ENCODE assay signal across 20 cellular contexts in the genomic region with DNA sequence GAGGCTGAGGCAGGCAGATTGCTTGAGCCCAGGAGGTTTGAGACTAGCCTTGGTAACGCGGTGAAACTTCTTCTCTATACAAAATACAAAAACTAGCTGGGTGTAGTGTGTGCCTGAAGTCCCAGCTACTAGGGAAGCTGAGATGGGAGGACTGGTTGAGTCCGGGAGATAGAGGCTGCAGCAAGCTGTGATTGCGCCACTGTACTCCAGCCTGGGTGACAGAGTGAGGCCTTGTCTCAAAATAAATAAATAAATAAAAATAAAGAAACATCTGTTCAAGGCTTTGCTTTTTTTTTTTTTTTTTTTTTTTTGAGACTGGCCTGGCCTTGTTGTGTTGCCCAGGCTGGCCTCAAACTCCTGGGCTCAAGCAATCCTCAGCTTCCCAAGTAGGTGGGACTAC. TPM values are rescaled to one million over a fixed set of nuclear protein-coding genes. Genes with fewer than 3 reads are reported as not detected.
DNase-seq lines count a peak whose midpoint lies in the region; FAIRE-seq and TF ChIP-seq lines count a peak whose summit lies in the region.
"Had no signal": no experiment of that assay in that cellular context is flagged by ENCODE, and none has a peak within 500 bp of the region (broad histone marks: within the 10 kb centered on the region; RNA-seq: fewer than 3 reads in every experiment).

No MANE protein-coding gene starts in this region.

- H2BK120ac ChIP-seq in mesenchymal stem cell (ENCODE audit: low read depth, low read length), result no peak overlapping the region

- intact Hi-C loops in adrenal gland (cut with DNase I), result no loop called here

- H3K27ac ChIP-seq in adrenal gland (peak overlapping the region in 2 of 5 donors; percentile 32 to 38), mesenchymal stem cell (ENCODE audit: low read length, poor library complexity, severe bottlenecking) (no peak overlapping the region)
- H3K27ac ChIP-seq: BLaER1, GM23248, Peyer's patch had no signal

- no peak overlapping the region for H2BK5ac ChIP-seq in mesenchymal stem cell (ENCODE audit: low read depth, low read length, poor library complexity, severe bottlenecking)

- no peaks in the 10 kb centered on the region for H3K9me3 ChIP-seq in adrenal gland (replicated peaks in 1 of 3)
- H3K9me3 ChIP-seq in mesenchymal stem cell (ENCODE audit: control insufficient read depth, low read length), result no peaks in the 10 kb centered on the region
- H3K9me3 ChIP-seq: BLaER1, Peyer's patch had no signal

- 65 to 70% (median 67%) methylated on average over 4 of the region's 4 CpGs for WGBS in adrenal gland, 4 donors
- no CpG with 5 or more reads among the region's 4 CpGs for WGBS in mesenchymal stem cell

- no peak overlapping the region for H2AK5ac ChIP-seq in mesenchymal stem cell (ENCODE audit: low read length, severe bottlenecking)

- no peaks in the 10 kb centered on the region for H3K27me3 ChIP-seq in adrenal gland
- H3K27me3 ChIP-seq in mesenchymal stem cell (ENCODE audit: control insufficient read depth in 1 of 2, insufficient read depth in 1 of 2, low read length in 2 of 2), result no peaks in the 10 kb centered on the region
- H3K27me3 ChIP-seq: BLaER1, Peyer's patch had no signal

- H3K4me3 ChIP-seq in adrenal gland, result no peak overlapping the region
- no peak overlapping the region for H3K4me3 ChIP-seq in mesenchymal stem cell (ENCODE audit: insufficient read depth in 1 of 2, low read depth in 1 of 2, low read length in 2 of 2)
- H3K4me3 ChIP-seq: BLaER1, GM23248, Peyer's patch had no signal

- no peaks in the 10 kb centered on the region for H3K36me3 ChIP-seq in adrenal gland (replicated peaks in 1 of 2)
- H3K36me3 ChIP-seq in mesenchymal stem cell (ENCODE audit: control insufficient read depth in 1 of 2, insufficient read depth in 2 of 2, low read depth in 1 of 2, low read length in 2 of 2), result no peaks in the 10 kb centered on the region
- H3K36me3 ChIP-seq: BLaER1, Peyer's patch had no signal

- H3K79me1 ChIP-seq in mesenchymal stem cell (replicated peaks; ENCODE audit: low read length, poor library complexity, severe bottlenecking), result no peaks in the 10 kb centered on the region

- H3K4me1 ChIP-seq in adrenal gland (replicated peaks in 1 of 2) (peaks cover 15 to 20% of the 10 kb centered on the region in 2 donors), mesenchymal stem cell (ENCODE audit: control insufficient read depth, insufficient read depth, low read depth, low read length) (no peaks in the 10 kb centered on the region)
- H3K4me1 ChIP-seq: Peyer's patch had no signal

- no peak overlapping the region for H3K23ac ChIP-seq in mesenchymal stem cell (ENCODE audit: low read length in 2 of 2)

- H2BK12ac ChIP-seq in mesenchymal stem cell (ENCODE audit: low read length in 2 of 2), result no peak overlapping the region

- H2BK15ac ChIP-seq in mesenchymal stem cell (ENCODE audit: low read depth, poor library complexity, severe bottlenecking), result no peak overlapping the region

- H3K4me2 ChIP-seq in mesenchymal stem cell (ENCODE audit: low read length, poor library complexity, severe bottlenecking), result no peak overlapping the region
- H3K4me2 ChIP-seq: BLaER1 had no signal

- H2AFZ ChIP-seq in mesenchymal stem cell (ENCODE audit: low read depth, low read length), result no peak overlapping the region
- H2AFZ ChIP-seq: GM23248 had no signal

- no peak overlapping the region for H4K8ac ChIP-seq in mesenchymal stem cell (ENCODE audit: low read length)

- H3K14ac ChIP-seq in mesenchymal stem cell (ENCODE audit: low read length in 2 of 2), result no peak overlapping the region

- H4K91ac ChIP-seq in mesenchymal stem cell (ENCODE audit: low read length), result no peak overlapping the region

- no peak for TF ChIP-seq CTCF in adrenal gland (IDR thresholded peaks at IDR 0.05)

- no peak for TF ChIP-seq POLR2A in adrenal gland (IDR thresholded peaks at IDR 0.05)

- H3K4ac ChIP-seq in mesenchymal stem cell (ENCODE audit: low read depth in 1 of 2, low read length in 2 of 2), result no peak overlapping the region

- H3K9ac ChIP-seq in mesenchymal stem cell (ENCODE audit: low read length), result no peak overlapping the region
- H3K9ac ChIP-seq: BLaER1, GM23248 had no signal

- peak overlapping the region in 1 of 2 experiments; percentile 40 for H3K18ac ChIP-seq in mesenchymal stem cell (ENCODE audit: low read depth in 1 of 2, low read length in 2 of 2)

- no peak for FAIRE-seq in RCC 7860 (lab: Jason Lieb, UNC)
- FAIRE-seq: GM12891, GM18507 had no signal

- DNase-seq in NCI-H2171 treated with DMSO at 0.1 percent for 48 hours (lab: John Stamatoyannopoulos, UW) (peak; percentile 22), NCI-H2171 (lab: John Stamatoyannopoulos, UW) (no peak), adrenal gland (peak; percentile 26 to 75 (median 66)), mesenchymal stem cell (peak; percentile 35), RCC 7860 (ENCODE audit: low spot score) (no peak), SK-N-DZ (ENCODE audit: low spot score) (no peak), SW480 (ENCODE audit: low spot score) (no peak)
- no peak for DNase-seq in activated CD4-positive, alpha-beta T cell treated with anti-CD3 and anti-CD28 coated beads for 48 hours
- DNase-seq: CD8-positive, alpha-beta T cell; GF-D8; GM23248; MM.1S; NCI-H1417 treated with DMSO at 0.1 percent for 48 hours; NCI-H1930; NCI-H774; Peyer's patch; SHP77 had no signal

RNA-seq across cellular contexts. Expression of gene SLC23A2, which starts 23.7 kb away (rescaled TPM):
- 100 to 1,000 TPM in 7 of 8 donors, 10 to 100 TPM in 1; 98.1 to 294 (median 145) TPM for total RNA-seq in adrenal gland
- 100 to 1,000 TPM in 2 of 3 donors, 10 to 100 TPM in 1; 51.0 to 224 (median 104) TPM for polyA plus RNA-seq in adrenal gland
- 11.2 TPM for polyA plus RNA-seq in mesenchymal stem cell (2013, experiment 1 of 2)
- polyA plus RNA-seq in mesenchymal stem cell (2013, experiment 2 of 2), result 11.0 TPM
- polyA plus RNA-seq in SK-N-DZ (2014; cell fraction: cytosol; rRNA removed), result 13.8 and 16.8 TPM in 2 replicates
- 17.2 and 24.8 TPM in 2 replicates for polyA plus RNA-seq in SK-N-DZ (2014; cell fraction: nucleus; rRNA removed)

Comparison
In these comparisons a context has a peak if more than half of its experiments do, and no peak if none do; other contexts are left out.
1. DNase-seq: peak in NCI-H2171 treated with DMSO at 0.1 percent for 48 hours (single experiment), adrenal gland (7 of 7) and mesenchymal stem cell (single experiment); none in NCI-H2171 (single experiment), activated CD4-positive, alpha-beta T cell treated with anti-CD3 and anti-CD28 coated beads for 48 hours (single experiment), RCC 7860 (single experiment), SK-N-DZ (single experiment) and SW480 (single experiment).